13 cellular contexts compared by ENCODE assay signal in genomic region chr7:144824360-144824759, GRCh38. TPM values are rescaled to one million over a fixed set of nuclear protein-coding genes. Genes with fewer than 3 reads are reported as not detected.
A peak's percentile ranks its signal among the peaks of the same experiment; 100 is the strongest.
DNase-seq lines count a peak whose midpoint lies in the region; ATAC-seq and TF ChIP-seq lines count a peak whose summit lies in the region.
"Had no signal": no experiment of that assay in that cellular context is flagged by ENCODE, and none has a peak within 500 bp of the region (broad histone marks: within the 10 kb centered on the region; RNA-seq: fewer than 3 reads in every experiment).

No MANE protein-coding gene starts in this region.

- ATAC-seq in GM19467 (IDR thresholded peaks at IDR 0.05; ENCODE audit: unreplicated experiment) = no peak
- ATAC-seq in activated naive CD8-positive, alpha-beta T cell treated with anti-CD3 and anti-CD28 coated beads, Interleukin-2, amount 50 U/mL, for 24 hours = no peak

- H3K4me1 Mint-ChIP-seq in osteocyte (ENCODE audit: unreplicated experiment) = peaks cover 54% of the 10 kb centered on the region
- peaks cover 85% of the 10 kb centered on the region for H3K4me1 Mint-ChIP-seq in activated naive CD8-positive, alpha-beta T cell treated with anti-CD3 and anti-CD28 coated beads, Interleukin-2, amount 50 U/mL, for 24 hours

- no peaks in the 10 kb centered on the region for H3K79me2 ChIP-seq in OCI-LY3 (ENCODE audit: low read length)

- no peaks in the 10 kb centered on the region for H3K36me3 Mint-ChIP-seq in osteocyte (ENCODE audit: unreplicated experiment)
- peaks cover 5% of the 10 kb centered on the region for H3K36me3 Mint-ChIP-seq in activated naive CD8-positive, alpha-beta T cell treated with anti-CD3 and anti-CD28 coated beads, Interleukin-2, amount 50 U/mL, for 24 hours (ENCODE audit: low read depth)

- H3K4me3 ChIP-seq in OCI-LY3 (ENCODE audit: low read length) = no peak overlapping the region
- H3K4me3 ChIP-seq: left ventricle myocardium inferior, PC-9 had no signal

- H3K4me1 ChIP-seq in OCI-LY3 (ENCODE audit: low read length) = peaks cover 58% of the 10 kb centered on the region

- peak overlapping the region; percentile 75 for H3K27ac Mint-ChIP-seq in osteocyte (ENCODE audit: unreplicated experiment)
- no peak overlapping the region for H3K27ac Mint-ChIP-seq in activated naive CD8-positive, alpha-beta T cell treated with anti-CD3 and anti-CD28 coated beads, Interleukin-2, amount 50 U/mL, for 24 hours

- no peaks in the 10 kb centered on the region for H3K36me3 ChIP-seq in OCI-LY3 (replicated peaks; ENCODE audit: low read depth, low read length)
- H3K36me3 ChIP-seq: left ventricle myocardium inferior, WERI-Rb-1 had no signal

- H3K4me2 ChIP-seq in OCI-LY3 (ENCODE audit: low read length) = 0 out of 2 replicates have a peak overlapping the region, but pooled peaks have one; percentile 65
- H3K4me2 ChIP-seq: PC-9 had no signal

- H3K9me3 Mint-ChIP-seq in osteocyte (ENCODE audit: unreplicated experiment) = no peaks in the 10 kb centered on the region
- no peaks in the 10 kb centered on the region for H3K9me3 Mint-ChIP-seq in activated naive CD8-positive, alpha-beta T cell treated with anti-CD3 and anti-CD28 coated beads, Interleukin-2, amount 50 U/mL, for 24 hours

- H4K20me1 ChIP-seq in OCI-LY3 (ENCODE audit: insufficient read depth, low read length) = no peaks in the 10 kb centered on the region

- DNase-seq in EL = peak; percentile 63
- peak; percentile 22 for DNase-seq in epidermal melanocyte (ENCODE audit: insufficient read length, low spot score)
- no peak for DNase-seq in osteocyte (ENCODE audit: extremely low spot score, unreplicated experiment)
- DNase-seq in NCI-H1092 (lab: John Stamatoyannopoulos, UW) = no peak
- no peak for DNase-seq in NCI-H1092 treated with DMSO at 0.1 percent for 48 hours (lab: John Stamatoyannopoulos, UW)
- DNase-seq in activated naive CD8-positive, alpha-beta T cell treated with anti-CD3 and anti-CD28 coated beads, Interleukin-2, amount 50 U/mL, for 24 hours = no peak
- DNase-seq: left ventricle myocardium inferior, NCI-H1694 treated with DMSO at 0.1 percent for 48 hours, retina, WERI-Rb-1 had no signal

- H3K4me3 Mint-ChIP-seq in osteocyte (ENCODE audit: unreplicated experiment) = no peak overlapping the region
- H3K4me3 Mint-ChIP-seq in activated naive CD8-positive, alpha-beta T cell treated with anti-CD3 and anti-CD28 coated beads, Interleukin-2, amount 50 U/mL, for 24 hours = no peak overlapping the region

- no peaks in the 10 kb centered on the region for H3K9me3 ChIP-seq in OCI-LY3 (ENCODE audit: insufficient read depth, low read length)
- H3K9me3 ChIP-seq: left ventricle myocardium inferior had no signal

- TF ChIP-seq CTCF in OCI-LY3 (IDR thresholded peaks at IDR 0.05; ENCODE audit: low read depth, low read length) = no peak
- no peak for TF ChIP-seq CTCF in osteocyte (IDR thresholded peaks at IDR 0.05)

- no peak overlapping the region for H2AFZ ChIP-seq in OCI-LY3 (ENCODE audit: low read depth, low read length)
- H2AFZ ChIP-seq: PC-9 had no signal

- H3K27me3 ChIP-seq in OCI-LY3 (ENCODE audit: low read depth, low read length) = no peaks in the 10 kb centered on the region

- H3K27me3 Mint-ChIP-seq in osteocyte (ENCODE audit: unreplicated experiment) = no peaks in the 10 kb centered on the region
- no peaks in the 10 kb centered on the region for H3K27me3 Mint-ChIP-seq in activated naive CD8-positive, alpha-beta T cell treated with anti-CD3 and anti-CD28 coated beads, Interleukin-2, amount 50 U/mL, for 24 hours

- no peak overlapping the region for H3K9ac ChIP-seq in OCI-LY3 (ENCODE audit: low read length)

- H3K27ac ChIP-seq in OCI-LY3 (ENCODE audit: low read length) = no peak overlapping the region
- H3K27ac ChIP-seq: left ventricle myocardium inferior, PC-9, WERI-Rb-1 had no signal

RNA-seq across cellular contexts. Expression of gene TPK1, which starts 11.5 kb away (rescaled TPM):
- 4.2 and 5.6 TPM in 2 replicates for total RNA-seq in osteocyte

Comparison
In these comparisons a context has a peak if more than half of its experiments do, and no peak if none do; other contexts are left out.
1. DNase-seq: peak in EL (single experiment) and epidermal melanocyte (single experiment); none in osteocyte (single experiment), NCI-H1092 (single experiment), NCI-H1092 treated with DMSO at 0.1 percent for 48 hours (single experiment) and activated naive CD8-positive, alpha-beta T cell treated with anti-CD3 and anti-CD28 coated beads, Interleukin-2, amount 50 U/mL, for 24 hours (single experiment).